ENCODE assay signal across 25 cellular contexts in the genomic region with DNA sequence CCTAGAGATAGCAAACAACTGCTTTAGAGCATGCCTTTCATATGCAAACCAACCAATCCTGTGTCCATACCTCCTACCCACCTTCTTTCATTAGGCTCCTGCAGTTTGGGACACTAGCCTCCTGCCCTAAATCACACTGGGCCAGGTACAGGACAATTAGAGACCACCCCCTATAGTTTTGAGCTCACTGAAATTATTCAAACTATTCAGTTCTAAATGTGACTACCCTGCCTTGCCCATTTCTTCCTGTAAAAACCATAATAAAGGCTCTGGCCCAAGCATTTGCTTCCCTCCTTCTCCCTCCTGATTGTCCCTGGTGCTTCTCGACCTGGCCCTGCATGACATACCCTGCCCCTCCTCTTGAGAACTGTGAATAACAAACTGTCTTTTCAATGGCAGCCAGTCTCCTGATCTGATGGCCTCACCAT. TPM values are rescaled to one million over a fixed set of nuclear protein-coding genes. Genes with fewer than 3 reads are reported as not detected.
A peak's percentile ranks its signal among the peaks of the same experiment; 100 is the strongest.
DNase-seq lines count a peak whose midpoint lies in the region; ATAC-seq lines count a peak whose summit lies in the region.
"Had no signal": no experiment of that assay in that cellular context is flagged by ENCODE, and none has a peak within 500 bp of the region (broad histone marks: within the 10 kb centered on the region; RNA-seq: fewer than 3 reads in every experiment).

No MANE protein-coding gene starts in this region.

- H3K36me3 ChIP-seq in Karpas-422 (ENCODE audit: insufficient read depth, low read length) (no peaks in the 10 kb centered on the region), mesendoderm (ENCODE audit: control insufficient read depth, insufficient read depth, low read length) (no peaks in the 10 kb centered on the region)
- H3K36me3 ChIP-seq: BLaER1 had no signal

- H3K56ac ChIP-seq in mesendoderm (ENCODE audit: low read length), result peak overlapping the region; percentile 37

- H3K23ac ChIP-seq in mesendoderm (ENCODE audit: low read length), result no peak overlapping the region

- H3K4me3 ChIP-seq in Karpas-422 (ENCODE audit: low read length) (no peak overlapping the region), mesendoderm (ENCODE audit: low read length) (no peak overlapping the region)
- H3K4me3 ChIP-seq: BLaER1 had no signal

- H3K18ac ChIP-seq in mesendoderm (ENCODE audit: low read length), result no peak overlapping the region

- ATAC-seq in GM19395 (IDR thresholded peaks at IDR 0.05; ENCODE audit: unreplicated experiment) (no peak), HG02884 (IDR thresholded peaks at IDR 0.05; ENCODE audit: unreplicated experiment) (no peak), GM18868 (IDR thresholded peaks at IDR 0.05; ENCODE audit: unreplicated experiment) (no peak)
- ATAC-seq: Panc1 had no signal

- no peak overlapping the region for H3K4ac ChIP-seq in mesendoderm (ENCODE audit: low read depth, low read length)

- H3K27me3 ChIP-seq in Karpas-422 (ENCODE audit: low read length) (no peaks in the 10 kb centered on the region), mesendoderm (ENCODE audit: insufficient read depth, low read length, poor library complexity) (no peaks in the 10 kb centered on the region)
- H3K27me3 ChIP-seq: BLaER1 had no signal

- H3K79me2 ChIP-seq in Karpas-422 (ENCODE audit: low read length) (no peaks in the 10 kb centered on the region), mesendoderm (ENCODE audit: control insufficient read depth, insufficient read depth, low read length) (no peaks in the 10 kb centered on the region)

- H3K4me2 ChIP-seq in Karpas-422 (ENCODE audit: low read depth, low read length, poor library complexity, severe bottlenecking) (peak overlapping the region; percentile 51), mesendoderm (ENCODE audit: low read length) (no peak overlapping the region)
- H3K4me2 ChIP-seq: BLaER1, SK-N-SH had no signal

- H3K4me1 ChIP-seq in Karpas-422 (ENCODE audit: low read length) (peaks cover 49% of the 10 kb centered on the region), mesendoderm (ENCODE audit: control insufficient read depth, low read depth, low read length) (peaks cover 9% of the 10 kb centered on the region)

- no peaks in the 10 kb centered on the region for H3K9me3 ChIP-seq in Karpas-422 (ENCODE audit: low read length)
- H3K9me3 ChIP-seq: BLaER1, SK-N-SH had no signal

- H3K9ac ChIP-seq in Karpas-422 (ENCODE audit: low read length) (peak overlapping the region; percentile 2; the same call in 1 of the 2 replicates), mesendoderm (ENCODE audit: low read length) (no peak overlapping the region)
- H3K9ac ChIP-seq: BLaER1, SK-N-SH had no signal

- H3K9me2 ChIP-seq in Karpas-422 (replicated peaks; ENCODE audit: insufficient read depth, low read length), result no peaks in the 10 kb centered on the region
- H3K9me2 ChIP-seq: SK-N-SH had no signal

- no peak overlapping the region for H2BK120ac ChIP-seq in mesendoderm (ENCODE audit: low read depth, low read length)

- no peak overlapping the region for H3K27ac ChIP-seq in Karpas-422 (ENCODE audit: low read length)
- no peak overlapping the region for H3K27ac ChIP-seq in mesendoderm (ENCODE audit: low read depth, low read length)
- H3K27ac ChIP-seq: 22Rv1, BLaER1 had no signal

- no peaks in the 10 kb centered on the region for H3K79me1 ChIP-seq in mesendoderm (ENCODE audit: low read length)

- no CpG with 5 or more reads among the region's 1 CpG for WGBS in mesendoderm (ENCODE audit: extremely low coverage, insufficient coverage, low lambda C conversion rate)

- H4K5ac ChIP-seq in mesendoderm (ENCODE audit: low read length), result no peak overlapping the region

- no peak overlapping the region for H2BK15ac ChIP-seq in mesendoderm (replicated peaks; ENCODE audit: low read depth)

- no peak overlapping the region for H4K8ac ChIP-seq in mesendoderm (ENCODE audit: low read depth, low read length)

- H4K20me1 ChIP-seq in Karpas-422 (ENCODE audit: insufficient read depth, low read depth, low read length), result no peaks in the 10 kb centered on the region
- H4K20me1 ChIP-seq: BLaER1 had no signal

- peak; percentile 83 for DNase-seq in ELF-1 (ENCODE audit: low read depth, low spot score)
- DNase-seq in Karpas-422, result no peak
- peak; percentile 91 for DNase-seq in iPS DF 4.7 (ENCODE audit: extremely low read depth, low spot score)
- peak; percentile 81 for DNase-seq in mesendoderm
- no peak for DNase-seq in activated CD8-positive, alpha-beta memory T cell treated with anti-CD3 and anti-CD28 coated beads for 24 hours
- DNase-seq: ACHN; CD4-positive, alpha-beta T cell; DND-41; KG1; NCI-H1105; NCI-H146; NCI-H2081; NCI-H2171; NCI-H345; NCI-H524; NCI-H774; NK-92 treated with Interleukin-12 subunit alpha and Interleukin-12 subunit beta, amount 100 ng/mL, for 24 hours; SIG-M5; SK-N-SH had no signal

- H2BK5ac ChIP-seq in mesendoderm (ENCODE audit: low read length), result peak overlapping the region; percentile 31

- peak overlapping the region; percentile 5; the same call in 1 of the 2 replicates for H2AFZ ChIP-seq in Karpas-422 (ENCODE audit: low read length)

- no peak overlapping the region for H2AK5ac ChIP-seq in mesendoderm (ENCODE audit: low read length)

RNA-seq across cellular contexts. Expression of a gene that starts 31.4 kb away (rescaled TPM):
- 52.4 and 75.4 TPM in 2 replicates for total RNA-seq in Karpas-422 (2014; rRNA removed; shearing (Covaris generic); ENCODE audit: low replicate concordance)
- polyA plus RNA-seq in mesendoderm (2013, experiment 1 of 2), result 10.9 TPM
- 12.6 TPM for polyA plus RNA-seq in mesendoderm (2013, experiment 2 of 2)

Comparison
In these comparisons a context has a peak if more than half of its experiments do, and no peak if none do; other contexts are left out.
1. DNase-seq: peak in ELF-1 (single experiment), iPS DF 4.7 (single experiment) and mesendoderm (single experiment); none in Karpas-422 (single experiment) and activated CD8-positive, alpha-beta memory T cell treated with anti-CD3 and anti-CD28 coated beads for 24 hours (single experiment).